ENCODE assay signal across 8 cellular contexts in genomic region chr19:4635763-4636135, GRCh38. TPM values are rescaled to one million over a fixed set of nuclear protein-coding genes. Genes with fewer than 3 reads are reported as not detected.
DNase-seq lines count a peak whose midpoint lies in the region; ATAC-seq and TF ChIP-seq lines count a peak whose summit lies in the region.

No MANE protein-coding gene starts in this region.

- H3K36me3 ChIP-seq in BE2C = no peaks in the 10 kb centered on the region
- H3K36me3 ChIP-seq in naive thymus-derived CD4-positive, alpha-beta T cell (ENCODE audit: control insufficient read depth in 2 of 3, insufficient read depth in 3 of 3, low read length in 3 of 3) = peaks cover 0 to 6% (median 0%) of the 10 kb centered on the region in 3 experiments

- no peaks in the 10 kb centered on the region for H3K9me3 ChIP-seq in BE2C
- H3K9me3 ChIP-seq in naive thymus-derived CD4-positive, alpha-beta T cell (ENCODE audit: control insufficient read depth in 2 of 3, low read length in 3 of 3) = no peaks in the 10 kb centered on the region

- no peaks in the 10 kb centered on the region for H3K36me3 Mint-ChIP-seq in naive thymus-derived CD4-positive, alpha-beta T cell

- H3K4me3 Mint-ChIP-seq in naive thymus-derived CD4-positive, alpha-beta T cell = peak overlapping the region in 9 of 10 donors; percentile 36 to 75 (median 61)

- ATAC-seq in naive thymus-derived CD4-positive, alpha-beta T cell = no peak
- ATAC-seq in GM18867 (IDR thresholded peaks at IDR 0.05; ENCODE audit: unreplicated experiment) = no peak
- ATAC-seq in GM19463 (IDR thresholded peaks at IDR 0.05; ENCODE audit: unreplicated experiment) = no peak

- H3K27me3 Mint-ChIP-seq in naive thymus-derived CD4-positive, alpha-beta T cell = peaks cover 0 to 3% (median 0%) of the 10 kb centered on the region in 5 donors

- DNase-seq in BE2C (no peak), LNCaP clone FGC (ENCODE audit: low read depth) (no peak), choroid plexus epithelial cell (ENCODE audit: low read depth) (no peak), GM03348 (ENCODE audit: low spot score) (no peak)
- no peak for DNase-seq in naive thymus-derived CD4-positive, alpha-beta T cell
- DNase-seq in activated CD4-positive, alpha-beta T cell treated with anti-CD3 and anti-CD28 coated beads, Interleukin-2, amount 50 U/mL, for 4 hours = no peak

- POLR2A ChIA-PET in naive thymus-derived CD4-positive, alpha-beta T cell (lab: Charles Lee) = interaction anchor here (1.4 kb wide), 1 partner anchor 34 kb away, joined by 4 read pairs; the partner anchor contains the start of gene MYDGF

- H3K27ac Mint-ChIP-seq in naive thymus-derived CD4-positive, alpha-beta T cell = peak overlapping the region in 1 of 9 donors; percentile 10

- TF ChIP-seq CTCF in BE2C (IDR thresholded peaks at IDR 0.05; ENCODE audit: low read depth, low read length) = no peak
- TF ChIP-seq CTCF in LNCaP clone FGC (IDR thresholded peaks at IDR 0.05; ENCODE audit: control insufficient read depth, extremely low read depth, insufficient read depth) = no peak
- TF ChIP-seq CTCF in choroid plexus epithelial cell (conservative IDR thresholded peaks at IDR 0.05; ENCODE audit: low read depth, low read length) = no peak

- peak overlapping the region; percentile 56 for H3K4me3 ChIP-seq in BE2C (ENCODE audit: low read depth, low read length)
- H3K4me3 ChIP-seq in LNCaP clone FGC (ENCODE audit: low read depth, low read length) = peak overlapping the region; percentile 42
- peak overlapping the region; percentile 60 for H3K4me3 ChIP-seq in choroid plexus epithelial cell (ENCODE audit: low read depth, low read length)
- peak overlapping the region; percentile 66 for H3K4me3 ChIP-seq in naive thymus-derived CD4-positive, alpha-beta T cell (ENCODE audit: low read length)

- intact Hi-C loops in naive thymus-derived CD4-positive, alpha-beta T cell (cut with micrococcal nuclease) = loop anchor here (1.0 to 5.0 kb wide), 8 partner anchors 46 to 513 kb away; partner anchors contain the start of genes ANKRD24 (in 1 of the 2), HDGFL2 (in 1 of the 2), MAP2K2 (in 1 of the 2) and SIRT6 (in 1 of the 2)

- peaks cover 4% of the 10 kb centered on the region; the same call in 1 of the 2 replicates for H3K4me1 ChIP-seq in BE2C
- H3K4me1 ChIP-seq in naive thymus-derived CD4-positive, alpha-beta T cell (ENCODE audit: control insufficient read depth in 2 of 2, insufficient read depth in 2 of 2, low read length in 2 of 2) = peaks cover 24 to 27% of the 10 kb centered on the region in 2 donors

- CTCF ChIA-PET in naive thymus-derived CD4-positive, alpha-beta T cell (lab: Charles Lee) = interaction anchor here (0.5 to 2.8 kb wide), 12 partner anchors 20 to 711 kb away, joined by 3 to 40 read pairs (median 4); partner anchors contain the start of gene FEM1A

- no peaks in the 10 kb centered on the region for H3K27me3 ChIP-seq in BE2C
- no peaks in the 10 kb centered on the region for H3K27me3 ChIP-seq in naive thymus-derived CD4-positive, alpha-beta T cell (ENCODE audit: control insufficient read depth in 2 of 2, insufficient read depth in 2 of 2, low read length in 2 of 2)

- peaks cover 21 to 37% (median 30%) of the 10 kb centered on the region in 7 donors for H3K4me1 Mint-ChIP-seq in naive thymus-derived CD4-positive, alpha-beta T cell

- H3K27ac ChIP-seq in naive thymus-derived CD4-positive, alpha-beta T cell (ENCODE audit: low read depth, low read length) = peak overlapping the region; percentile 63

- no peaks in the 10 kb centered on the region for H3K9me3 Mint-ChIP-seq in naive thymus-derived CD4-positive, alpha-beta T cell

RNA-seq across cellular contexts. Expression of gene TNFAIP8L1, which starts 3.6 kb away (rescaled TPM):
- polyA plus RNA-seq in BE2C (2012; ENCODE audit: insufficient read depth, insufficient read length, low read depth) = 1.7 TPM
- 10 to 100 TPM; 11.2 to 22.4 (median 20.6) TPM for total RNA-seq in naive thymus-derived CD4-positive, alpha-beta T cell
- polyA plus RNA-seq in naive thymus-derived CD4-positive, alpha-beta T cell = 10 to 100 TPM in 1 of 2 donors, 1 to 10 TPM in 1; 8.0 to 20.5 TPM

RNA-seq across cellular contexts. Expression of gene MYDGF, which starts 34.4 kb away (rescaled TPM):
- 319 TPM for polyA plus RNA-seq in BE2C (2012; ENCODE audit: insufficient read depth, insufficient read length, low read depth)
- total RNA-seq in naive thymus-derived CD4-positive, alpha-beta T cell = 10 to 100 TPM; 28.1 to 81.0 (median 32.1) TPM
- polyA plus RNA-seq in naive thymus-derived CD4-positive, alpha-beta T cell = 100 to 1,000 TPM; 101 to 105 TPM
